23 cellular contexts compared by ENCODE assay signal in the genomic region with DNA sequence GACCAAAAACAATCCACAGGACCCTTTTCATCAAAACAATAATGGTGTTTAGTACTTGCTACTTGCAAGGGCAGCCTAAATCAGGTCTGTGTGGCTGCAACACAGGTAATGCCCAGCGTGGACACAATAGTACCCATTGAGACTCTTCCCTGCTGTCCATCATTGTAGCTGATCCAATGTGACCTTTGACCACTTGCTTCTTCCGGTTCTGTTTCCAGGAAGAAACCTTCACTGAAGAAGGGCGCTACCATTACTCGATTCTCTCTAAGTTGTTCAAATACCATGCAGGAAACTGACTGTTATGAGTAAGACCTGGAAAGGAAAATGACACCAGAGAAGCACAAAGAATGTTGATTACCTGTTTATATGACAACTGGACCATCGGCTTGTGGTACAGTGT.
"Had no signal": no experiment of that assay in that cellular context is flagged by ENCODE, and none has a peak within 500 bp of the region (broad histone marks: within the 10 kb centered on the region; RNA-seq: fewer than 3 reads in every experiment).

No MANE protein-coding gene starts in this region.

- ATAC-seq: effector memory CD8-positive, alpha-beta T cell; esophagus mucosa; natural killer cell treated with Interleukin-12 subunit alpha and Interleukin-12 subunit beta and Interleukin-15 and Interleukin-18, amount 100 ng/mL, for 72 hours; stimulated activated effector memory CD8-positive, alpha-beta T cell treated with anti-CD3 and anti-CD28 coated beads, Interleukin-12 subunit alpha, Interleukin-12 subunit beta, amount 100 ng/mL, for 72 hours; stimulated activated naive CD8-positive, alpha-beta T cell treated with anti-CD3 and anti-CD28 coated beads, Interleukin-15, amount 100 ng/mL, for 72 hours had no signal

- H3K4me1 ChIP-seq: colonic mucosa, left lung, prostate gland had no signal

- DNase-seq: activated CD4-positive, alpha-beta T cell treated with anti-CD3 and anti-CD28 coated beads for 1 hour; activated gamma-delta T cell treated with Interleukin-2 at 50 U/mL for 16 hours; activated T-cell treated with anti-CD3 and anti-CD28 coated beads, Interleukin-2, amount 50 U/mL, for 1 hour; aorta; brain microvascular endothelial cell; colonic mucosa; dorsolateral prefrontal cortex; effector memory CD8-positive, alpha-beta T cell; foreskin melanocyte; immature natural killer cell; left lung; ovary; stimulated activated CD4-positive, alpha-beta T cell treated with anti-CD3 and anti-CD28 coated beads, Interleukin-1b, Interleukin-23, amount 100 ng/mL, for 48 hours; stimulated activated naive CD8-positive, alpha-beta T cell treated with anti-CD3 and anti-CD28 coated beads, Interleukin-15, amount 100 ng/mL, for 72 hours; T-helper 9 cell; transverse colon had no signal

- H3K27me3 ChIP-seq: brain microvascular endothelial cell, colonic mucosa, dorsolateral prefrontal cortex, left lung, ovary, right atrium auricular region, transverse colon had no signal

- FAIRE-seq: endothelial cell of umbilical vein had no signal

- H3K9me3 ChIP-seq: colonic mucosa, left lung, ovary, prostate gland, right atrium auricular region, transverse colon had no signal

- H3K27ac ChIP-seq: brain microvascular endothelial cell, colonic mucosa, dorsolateral prefrontal cortex, right atrium auricular region had no signal

- H3K36me3 ChIP-seq: brain microvascular endothelial cell, colonic mucosa, left lung, ovary, prostate gland, right atrium auricular region, transverse colon had no signal

- H3K4me3 ChIP-seq: colonic mucosa, dorsolateral prefrontal cortex, left lung, lung, ovary, prostate gland, right atrium auricular region, transverse colon had no signal
